In the genomic region with DNA sequence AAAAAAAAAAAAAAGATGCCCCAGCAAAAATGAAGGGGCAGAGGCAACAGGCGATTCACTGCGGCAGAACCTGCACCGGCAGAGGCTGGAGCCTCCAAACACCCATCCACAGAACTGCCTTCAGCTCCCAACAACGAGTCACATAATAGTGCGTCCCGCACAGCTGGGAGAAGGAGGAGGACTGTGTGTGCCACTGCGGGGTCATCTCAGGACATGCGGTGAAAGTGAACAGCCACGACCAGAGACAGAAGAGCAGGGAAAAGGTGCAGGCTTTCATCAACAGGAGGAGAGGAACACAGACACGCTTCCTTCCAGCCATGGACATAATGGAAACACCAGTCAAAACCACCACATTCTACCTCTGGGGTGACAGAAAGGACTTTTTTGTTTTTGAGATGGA, we compare ENCODE assay signal across 35 cellular contexts.
"Had no signal": no experiment of that assay in that cellular context is flagged by ENCODE, and none has a peak within 500 bp of the region (broad histone marks: within the 10 kb centered on the region; RNA-seq: fewer than 3 reads in every experiment).

No MANE protein-coding gene starts in this region.

- H3K27ac ChIP-seq: ascending aorta, body of pancreas, breast epithelium, SJCRH30 had no signal

- H3K4me1 ChIP-seq: ascending aorta, body of pancreas, breast epithelium, SJCRH30 had no signal

- H3K9me2 ChIP-seq: SK-N-SH had no signal

- H3K27ac Mint-ChIP-seq: activated CD4-positive, alpha-beta T cell treated with anti-CD3 and anti-CD28 coated beads for 36 hours; activated CD8-positive, alpha-beta memory T cell treated with anti-CD3 and anti-CD28 coated beads, Interleukin-2, amount 10 ng/mL, durations not matched to agents 7 days and 5 days; activated naive CD4-positive, alpha-beta T cell treated with anti-CD3 and anti-CD28 coated beads, Interleukin-2, amount 50 U/mL, for 24 hours; activated naive CD8-positive, alpha-beta T cell treated with anti-CD3 and anti-CD28 coated beads, Interleukin-2, amount 10 ng/mL, durations not matched to agents 7 days and 5 days; activated T-helper 2 cell treated with anti-CD3 and anti-CD28 coated beads, Interferon-gamma antibody, Interleukin-2, Interleukin-4, amounts not matched to agents 10 μg/mL and 5 μg/mL and 100 μg/mL, durations not matched to agents 14 hours and 24 hours and 36 hours; T-helper 1 cell treated with Interleukin-12 subunit alpha and Interleukin-12 subunit beta and Interleukin-4 antibody, amounts not matched to agents 30 μg/mL and 1 μg/mL, for 36 hours; T-helper 2 cell treated with Interferon-gamma antibody and Interleukin-4, amounts not matched to agents 5 μg/mL and 100 μg/mL, for 36 hours had no signal

- H3K4me3 ChIP-seq: ascending aorta, body of pancreas, breast epithelium, SJCRH30 had no signal

- H3K9ac ChIP-seq: SK-N-SH had no signal

- H3K27me3 Mint-ChIP-seq: activated CD4-positive, alpha-beta memory T cell treated with anti-CD3 and anti-CD28 coated beads, Interleukin-2, amount 10 ng/mL, durations not matched to agents 7 days and 5 days; activated CD4-positive, alpha-beta T cell treated with anti-CD3 and anti-CD28 coated beads for 36 hours; activated CD8-positive, alpha-beta memory T cell treated with anti-CD3 and anti-CD28 coated beads, Interleukin-2, amount 10 ng/mL, durations not matched to agents 7 days and 5 days; activated naive CD4-positive, alpha-beta T cell treated with anti-CD3 and anti-CD28 coated beads, Interleukin-2, amount 50 U/mL, for 24 hours; activated naive CD8-positive, alpha-beta T cell treated with anti-CD3 and anti-CD28 coated beads, Interleukin-2, amount 10 ng/mL, durations not matched to agents 7 days and 5 days had no signal

- H3K9me3 ChIP-seq: ascending aorta, body of pancreas, breast epithelium, SJCRH30, SK-N-SH had no signal

- H3K27me3 ChIP-seq: ascending aorta, body of pancreas, breast epithelium, SJCRH30 had no signal

- H3K4me2 ChIP-seq: SK-N-SH had no signal

- FAIRE-seq: RCC 7860, TTC549 had no signal

- ATAC-seq: activated CD4-positive, alpha-beta T cell treated with anti-CD3 and anti-CD28 coated beads for 36 hours; activated CD4-positive, CD25-positive, alpha-beta regulatory T cell treated with anti-CD3 and anti-CD28 coated beads, Interleukin-2, amount 50 U/mL, for 24 hours; activated CD8-positive, alpha-beta memory T cell treated with anti-CD3 and anti-CD28 coated beads, Interleukin-2, amount 10 ng/mL, durations not matched to agents 7 days and 5 days; body of pancreas; PC-3; WTC11 had no signal

- H3K4me1 Mint-ChIP-seq: activated CD4-positive, alpha-beta memory T cell treated with anti-CD3 and anti-CD28 coated beads, Interleukin-2, amount 10 ng/mL, durations not matched to agents 7 days and 5 days; activated CD4-positive, alpha-beta T cell treated with anti-CD3 and anti-CD28 coated beads for 36 hours; activated CD8-positive, alpha-beta memory T cell treated with anti-CD3 and anti-CD28 coated beads, Interleukin-2, amount 10 ng/mL, durations not matched to agents 7 days and 5 days; activated naive CD4-positive, alpha-beta T cell treated with anti-CD3 and anti-CD28 coated beads, Interleukin-2, amount 50 U/mL, for 24 hours; activated naive CD8-positive, alpha-beta T cell treated with anti-CD3 and anti-CD28 coated beads, Interleukin-2, amount 10 ng/mL, durations not matched to agents 7 days and 5 days had no signal

- H3K4me3 Mint-ChIP-seq: activated CD4-positive, alpha-beta memory T cell treated with anti-CD3 and anti-CD28 coated beads, Interleukin-2, amount 10 ng/mL, durations not matched to agents 7 days and 5 days; activated CD4-positive, alpha-beta T cell treated with anti-CD3 and anti-CD28 coated beads for 36 hours; activated CD8-positive, alpha-beta memory T cell treated with anti-CD3 and anti-CD28 coated beads, Interleukin-2, amount 10 ng/mL, durations not matched to agents 7 days and 5 days; activated naive CD4-positive, alpha-beta T cell treated with anti-CD3 and anti-CD28 coated beads, Interleukin-2, amount 50 U/mL, for 24 hours; activated naive CD8-positive, alpha-beta T cell treated with anti-CD3 and anti-CD28 coated beads, Interleukin-2, amount 10 ng/mL, durations not matched to agents 7 days and 5 days; T-helper 1 cell treated with Interleukin-12 subunit alpha and Interleukin-12 subunit beta and Interleukin-4 antibody, amounts not matched to agents 30 μg/mL and 1 μg/mL, for 36 hours; T-helper 2 cell treated with Interferon-gamma antibody and Interleukin-4, amounts not matched to agents 5 μg/mL and 100 μg/mL, for 36 hours; WTC11 had no signal

- DNase-seq: activated CD4-positive, alpha-beta memory T cell treated with anti-CD3 and anti-CD28 coated beads, Interleukin-2, amount 10 ng/mL, durations not matched to agents 7 days and 5 days; activated CD4-positive, alpha-beta T cell treated with anti-CD3 and anti-CD28 coated beads for 36 hours; activated CD4-positive, alpha-beta T cell treated with anti-CD3 and anti-CD28 coated beads, Interleukin-2, amount 50 U/mL, for 1 hour; activated CD8-positive, alpha-beta memory T cell treated with anti-CD3 and anti-CD28 coated beads for 24 hours; activated CD8-positive, alpha-beta memory T cell treated with anti-CD3 and anti-CD28 coated beads, Interleukin-2, amount 10 ng/mL, durations not matched to agents 7 days and 5 days; activated CD8-positive, alpha-beta memory T cell treated with anti-CD3 and anti-CD28 coated beads, Interleukin-2, amount 50 U/mL, for 48 hours; activated gamma-delta T cell; activated naive CD4-positive, alpha-beta T cell treated with Interleukin-2 at 50 U/mL for 16 hours; activated naive CD8-positive, alpha-beta T cell treated with anti-CD3 and anti-CD28 coated beads, Interleukin-2, amount 10 ng/mL, durations not matched to agents 7 days and 5 days; amygdala; body of pancreas; Kasumi-1; MM.1S; MV-4-11; NCI-H1092; NCI-H1436 treated with DMSO at 0.1 percent for 48 hours; NCI-H1694 treated with DMSO at 0.1 percent for 48 hours; NCI-H2029; NCI-H345; NCI-H524 treated with DMSO at 0.1 percent for 48 hours; NK-92 treated with Interleukin-12 subunit alpha and Interleukin-12 subunit beta, amount 100 ng/mL, for 24 hours; PC-3; Right ventricle myocardium superior; SJCRH30; SK-N-SH had no signal

- H3K9me3 Mint-ChIP-seq: activated CD4-positive, alpha-beta memory T cell treated with anti-CD3 and anti-CD28 coated beads, Interleukin-2, amount 10 ng/mL, durations not matched to agents 7 days and 5 days; activated naive CD4-positive, alpha-beta T cell treated with anti-CD3 and anti-CD28 coated beads, Interleukin-2, amount 50 U/mL, for 24 hours; activated naive CD8-positive, alpha-beta T cell treated with anti-CD3 and anti-CD28 coated beads, Interleukin-2, amount 10 ng/mL, durations not matched to agents 7 days and 5 days; activated T-helper 2 cell treated with anti-CD3 and anti-CD28 coated beads, Interferon-gamma antibody, Interleukin-2, Interleukin-4, amounts not matched to agents 10 μg/mL and 5 μg/mL and 100 μg/mL, durations not matched to agents 14 hours and 24 hours and 36 hours; T-helper 1 cell treated with Interleukin-12 subunit alpha and Interleukin-12 subunit beta and Interleukin-4 antibody, amounts not matched to agents 30 μg/mL and 1 μg/mL, for 36 hours; T-helper 2 cell treated with Interferon-gamma antibody and Interleukin-4, amounts not matched to agents 5 μg/mL and 100 μg/mL, for 36 hours; WTC11 had no signal
